ENCODE assay signal across 8 cellular contexts in the genomic region with DNA sequence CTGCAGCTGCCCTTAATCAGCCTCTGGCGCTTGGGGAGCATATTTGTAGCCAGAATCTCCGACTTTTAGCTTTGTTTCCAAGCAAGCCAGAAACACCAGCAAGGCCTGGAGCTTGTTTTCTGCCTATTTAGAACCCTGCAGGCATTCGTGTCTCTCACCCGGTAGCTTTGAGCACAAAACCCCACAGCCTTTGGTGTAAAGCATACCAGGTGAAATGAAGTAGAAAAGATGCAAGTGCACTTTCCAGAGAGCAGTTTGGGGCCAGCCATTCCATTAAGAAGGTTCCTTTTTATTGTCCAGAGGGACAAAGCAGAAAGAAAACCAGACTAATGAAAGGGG. TPM values are rescaled to one million over a fixed set of nuclear protein-coding genes. Genes with fewer than 3 reads are reported as not detected.
A peak's percentile ranks its signal among the peaks of the same experiment; 100 is the strongest.
DNase-seq lines count a peak whose midpoint lies in the region; ATAC-seq and TF ChIP-seq lines count a peak whose summit lies in the region.

No MANE protein-coding gene starts in this region.

- peaks cover 18% of the 10 kb centered on the region for H3K79me2 ChIP-seq in osteoblast (ENCODE audit: insufficient read depth, low read length)

- no peaks in the 10 kb centered on the region for H4K20me1 ChIP-seq in osteoblast (ENCODE audit: insufficient read depth, low read length)

- peak overlapping the region; percentile 97 to 99 (median 99) for H3K4me3 Mint-ChIP-seq in IgD-negative memory B cell

- no peak for DNase-seq in osteoblast (ENCODE audit: insufficient read length, low spot score, missing footprints)
- DNase-seq in D341Med (ENCODE audit: low spot score) = no peak
- DNase-seq in NCI-H345 (lab: John Stamatoyannopoulos, UW) = no peak

- peak overlapping the region; percentile 98 for H2AFZ ChIP-seq in osteoblast (ENCODE audit: low read length)

- H3K36me3 Mint-ChIP-seq in IgD-negative memory B cell = peaks cover 1% of the 10 kb centered on the region

- H3K4me1 Mint-ChIP-seq in IgD-negative memory B cell = peaks cover 22 to 39% (median 37%) of the 10 kb centered on the region in 3 donors

- no peaks in the 10 kb centered on the region for H3K9me3 ChIP-seq in duodenal mucosa (ENCODE audit: control insufficient read depth in 1 of 2, low read length in 2 of 2)
- no peaks in the 10 kb centered on the region for H3K9me3 ChIP-seq in osteoblast (ENCODE audit: low read depth, low read length)

- peak overlapping the region; percentile 83 for H3K4me2 ChIP-seq in osteoblast (ENCODE audit: insufficient read depth, low read length)

- peaks cover 12 to 29% of the 10 kb centered on the region in 2 donors for H3K36me3 ChIP-seq in duodenal mucosa (ENCODE audit: control insufficient read depth in 1 of 2, insufficient read depth in 2 of 2, low read length in 2 of 2)
- H3K36me3 ChIP-seq in osteoblast (ENCODE audit: insufficient read depth, low read length) = peaks cover 22% of the 10 kb centered on the region

- H3K4me3 ChIP-seq in GM12875 (ENCODE audit: low read depth, low read length) (peak overlapping the region; percentile 72), duodenal mucosa (ENCODE audit: low read depth in 1 of 2, low read length in 2 of 2) (peak overlapping the region; percentile 78 to 92), osteoblast (ENCODE audit: insufficient read depth, low read length) (peak overlapping the region; percentile 78)

- peak overlapping the region; percentile 90 to 99 (median 98) for H3K27ac Mint-ChIP-seq in IgD-negative memory B cell

- peaks cover 40 to 42% of the 10 kb centered on the region in 2 donors for H3K4me1 ChIP-seq in duodenal mucosa (ENCODE audit: control insufficient read depth in 1 of 2, insufficient read depth in 2 of 2, low read length in 2 of 2)
- peaks cover 3% of the 10 kb centered on the region for H3K4me1 ChIP-seq in osteoblast (ENCODE audit: insufficient read depth, low read length)

- peak overlapping the region; percentile 75 to 96 for H3K9ac ChIP-seq in duodenal mucosa (ENCODE audit: low read depth in 1 of 2, low read length in 2 of 2)

- no peaks in the 10 kb centered on the region for H3K9me3 Mint-ChIP-seq in IgD-negative memory B cell

- no peaks in the 10 kb centered on the region for H3K27me3 Mint-ChIP-seq in IgD-negative memory B cell

- TF ChIP-seq CTCF in GM12875 (IDR thresholded peaks at IDR 0.05; ENCODE audit: borderline replicate concordance, insufficient read depth, low read depth, low read length) = no peak
- TF ChIP-seq CTCF in osteoblast (IDR thresholded peaks at IDR 0.05; ENCODE audit: extremely low read depth, low read depth, low read length) = no peak

- H3K27me3 ChIP-seq in duodenal mucosa (ENCODE audit: control insufficient read depth in 1 of 2, insufficient read depth in 2 of 2, low read length in 2 of 2) (no peaks in the 10 kb centered on the region), osteoblast (ENCODE audit: insufficient read depth, low read length) (no peaks in the 10 kb centered on the region)

- H3K27ac ChIP-seq in duodenal mucosa (ENCODE audit: low read depth, low read length) (peak overlapping the region; percentile 92), osteoblast (ENCODE audit: low read depth, low read length) (peak overlapping the region; percentile 93)

- ATAC-seq in GM18861 (IDR thresholded peaks at IDR 0.05; ENCODE audit: unreplicated experiment) = no peak
- no peak for ATAC-seq in GM21423 (IDR thresholded peaks at IDR 0.05; ENCODE audit: unreplicated experiment)

RNA-seq across cellular contexts. Expression of a gene that starts 0.7 kb away (rescaled TPM):
- polyA plus RNA-seq in IgD-negative memory B cell = 24.9 TPM
- total RNA-seq in osteoblast = 5.8 and 5.9 TPM in 2 replicates

RNA-seq across cellular contexts. Expression of a gene that starts 0.8 kb away (rescaled TPM):
- polyA plus RNA-seq in IgD-negative memory B cell = 1.8 TPM
- 8.0 and 8.8 TPM in 2 replicates for total RNA-seq in osteoblast

RNA-seq across cellular contexts. Expression of a gene that starts 7.5 kb away (rescaled TPM):
- polyA plus RNA-seq in IgD-negative memory B cell = 0.56 TPM
- total RNA-seq in osteoblast = 0.59 and 1.4 TPM in 2 replicates

RNA-seq across cellular contexts. Expression of a gene that starts 17.3 kb away (rescaled TPM):
- not detected for polyA plus RNA-seq in IgD-negative memory B cell
- total RNA-seq in osteoblast = under 0.01 and 0.29 TPM in 2 replicates
